9 cellular contexts compared by ENCODE assay signal in the genomic region with DNA sequence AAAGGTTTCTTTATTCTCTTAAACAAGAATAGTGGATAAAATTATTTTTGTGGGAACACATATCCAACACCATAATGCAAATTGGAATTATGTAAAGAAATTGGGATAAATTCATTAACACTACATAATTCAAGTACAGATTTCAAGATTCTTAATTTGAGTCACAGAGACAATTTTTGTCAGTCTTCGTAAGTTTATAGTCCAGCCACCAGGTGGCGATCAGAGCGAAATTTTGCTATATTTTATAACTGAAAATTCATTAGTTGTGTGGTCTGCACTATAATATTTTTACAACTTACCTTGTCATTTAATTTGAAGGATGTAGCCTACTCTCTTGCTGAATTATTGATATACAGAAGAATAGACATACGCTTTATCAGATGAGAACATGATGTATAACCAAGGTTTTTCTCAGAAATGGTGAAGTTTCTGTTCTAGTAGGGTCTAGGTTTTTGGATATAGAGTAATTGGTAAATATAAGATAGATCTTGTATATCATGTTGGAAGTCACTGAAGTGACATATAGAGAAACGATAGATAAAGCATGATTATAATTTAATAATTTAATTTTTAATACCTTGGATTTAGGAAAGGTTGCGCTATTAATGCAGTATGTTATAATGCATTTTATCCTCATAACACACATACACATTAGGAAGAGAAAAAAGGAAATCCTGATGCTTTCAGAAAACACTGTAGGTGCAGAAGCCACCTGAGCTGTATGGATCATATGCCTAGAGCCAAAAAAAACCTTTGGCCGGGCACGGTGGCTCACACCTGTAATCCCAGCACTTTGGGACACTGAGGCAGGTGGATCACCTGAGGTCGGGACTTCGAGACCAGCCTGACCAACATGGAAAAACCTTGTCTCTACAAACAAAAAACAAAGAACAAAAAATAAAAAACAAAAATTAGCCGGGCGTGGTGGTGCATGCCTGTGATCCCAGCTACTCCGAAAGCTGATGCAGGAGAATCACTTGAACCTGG. TPM values are rescaled to one million over a fixed set of nuclear protein-coding genes. Genes with fewer than 3 reads are reported as not detected.
A peak's percentile ranks its signal among the peaks of the same experiment; 100 is the strongest.
DNase-seq lines count a peak whose midpoint lies in the region; ATAC-seq and TF ChIP-seq lines count a peak whose summit lies in the region.
"Had no signal": no experiment of that assay in that cellular context is flagged by ENCODE, and none has a peak within 500 bp of the region (broad histone marks: within the 10 kb centered on the region; RNA-seq: fewer than 3 reads in every experiment).

No MANE protein-coding gene starts in this region.

- TF ChIP-seq CTCF in spleen (IDR thresholded peaks at IDR 0.05 in 8 of 11, conservative IDR thresholded peaks at IDR 0.05 in 3 of 11): peak; percentile 4 to 72 (median 55)

- 68 to 78% (median 71%) methylated on average over 13 of the region's 13 CpGs for WGBS in spleen, 5 donors

- H3K4me3 Mint-ChIP-seq in activated T-cell treated with anti-CD3 and anti-CD28 coated beads, Interleukin-2, amount 50 U/mL, for 24 hours: no peak overlapping the region

- peak; percentile 59 for ATAC-seq in GM19372 (IDR thresholded peaks at IDR 0.05; ENCODE audit: low read depth, unreplicated experiment)
- ATAC-seq in GM18498 (IDR thresholded peaks at IDR 0.05; ENCODE audit: unreplicated experiment): no peak

- no peaks in the 10 kb centered on the region for H3K36me3 Mint-ChIP-seq in activated T-cell treated with anti-CD3 and anti-CD28 coated beads, Interleukin-2, amount 50 U/mL, for 24 hours (ENCODE audit: low read depth)

- H3K9me3 Mint-ChIP-seq in activated T-cell treated with anti-CD3 and anti-CD28 coated beads, Interleukin-2, amount 50 U/mL, for 24 hours: no peaks in the 10 kb centered on the region

- peak; percentile 62 for DNase-seq in COR-L47 (lab: John Stamatoyannopoulos, UW)
- DNase-seq in NCI-H2227 (lab: John Stamatoyannopoulos, UW; ENCODE audit: unreplicated experiment): peak; percentile 4
- DNase-seq in activated T-cell treated with anti-CD3 and anti-CD28 coated beads, Interleukin-2, amount 50 U/mL, for 24 hours: peak; percentile 39
- DNase-seq in globus pallidus (ENCODE audit: low spot score): peak; percentile 28
- DNase-seq in spleen: no peak
- no peak for DNase-seq in GM19240 (ENCODE audit: insufficient read length, low spot score)

- no peaks in the 10 kb centered on the region for H3K4me1 Mint-ChIP-seq in activated T-cell treated with anti-CD3 and anti-CD28 coated beads, Interleukin-2, amount 50 U/mL, for 24 hours (ENCODE audit: low read depth)

- peaks cover 0 to 21% (median 7%) of the 10 kb centered on the region in 6 donors for H3K4me1 ChIP-seq in spleen

- intact Hi-C loops in spleen (cut with DNase I; ENCODE audit: low total_unique reads): loop anchor here (10.0 kb wide), 1 partner anchor 106 kb away; no protein-coding TSS in a partner anchor

- H3K27ac Mint-ChIP-seq in activated T-cell treated with anti-CD3 and anti-CD28 coated beads, Interleukin-2, amount 50 U/mL, for 24 hours: no peak overlapping the region

- no peaks in the 10 kb centered on the region for H3K27me3 ChIP-seq in spleen (replicated peaks in 1 of 7)

- H3K27ac ChIP-seq in spleen: no peak overlapping the region

- H3K27me3 Mint-ChIP-seq in activated T-cell treated with anti-CD3 and anti-CD28 coated beads, Interleukin-2, amount 50 U/mL, for 24 hours: peaks cover 9% of the 10 kb centered on the region

- peaks cover 0 to 6% (median 0%) of the 10 kb centered on the region in 6 donors for H3K36me3 ChIP-seq in spleen

- H3K9me3 ChIP-seq in spleen: no peaks in the 10 kb centered on the region

- TF ChIP-seq POLR2A in spleen (IDR thresholded peaks at IDR 0.05): no peak

- no peak overlapping the region for H3K4me3 ChIP-seq in spleen

RNA-seq across cellular contexts. Expression of a gene that starts 31.7 kb away (rescaled TPM):
- total RNA-seq in spleen: 10 to 100 TPM; 31.8 to 77.5 (median 44.3) TPM
- polyA plus RNA-seq in spleen: 10 to 100 TPM in 1 of 3 donors, 1 to 10 TPM in 2; 4.7 to 12.1 (median 6.2) TPM
- total RNA-seq: T-helper 2 cell treated with Interferon-gamma antibody and Interleukin-4, amounts not matched to agents 100 ng/mL and 5 ng/mL, for 36 hours had no signal

RNA-seq across cellular contexts. Expression of a gene that starts 58.2 kb away (rescaled TPM):
- total RNA-seq in spleen: 10 to 100 TPM in 6 of 7 donors, 1 to 10 TPM in 1; 8.8 to 35.8 (median 11.9) TPM
- 1 to 10 TPM; 3.5 to 4.9 (median 4.7) TPM for polyA plus RNA-seq in spleen

Comparison
In these comparisons a context has a peak if more than half of its experiments do, and no peak if none do; other contexts are left out.
1. DNase-seq: peak in COR-L47 (single experiment), NCI-H2227 (single experiment), activated T-cell treated with anti-CD3 and anti-CD28 coated beads, Interleukin-2, amount 50 U/mL, for 24 hours (single experiment) and globus pallidus (single experiment); none in spleen (single experiment) and GM19240 (single experiment).